10 cellular contexts compared by ENCODE assay signal in the genomic region with DNA sequence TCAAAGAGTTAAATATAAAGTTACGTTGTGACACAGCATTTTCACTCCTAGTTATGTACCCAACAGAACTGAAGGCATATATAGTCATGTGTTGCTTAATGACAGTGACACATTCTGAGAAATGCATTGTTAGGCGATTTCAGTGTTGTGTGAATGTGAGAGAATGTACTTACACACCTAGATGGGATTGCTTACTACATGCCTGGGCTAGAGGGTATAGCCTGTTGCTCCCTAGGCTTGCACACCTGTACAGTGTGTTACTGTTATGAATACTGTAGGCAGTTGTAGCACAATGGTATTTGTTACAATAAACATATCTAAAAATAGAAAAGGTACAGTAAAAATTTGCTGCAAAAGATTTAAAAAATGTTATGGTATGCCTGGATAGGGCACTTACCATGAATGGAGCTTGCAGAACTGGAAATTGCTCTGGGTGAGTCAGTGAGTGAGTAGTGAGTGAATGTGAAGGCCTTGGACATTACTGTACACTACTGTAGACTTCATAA.
DNase-seq lines count a peak whose midpoint lies in the region; ATAC-seq and TF ChIP-seq lines count a peak whose summit lies in the region.
"Had no signal": no experiment of that assay in that cellular context is flagged by ENCODE, and none has a peak within 500 bp of the region (broad histone marks: within the 10 kb centered on the region; RNA-seq: fewer than 3 reads in every experiment).

No MANE protein-coding gene starts in this region.

- no peak for TF ChIP-seq CTCF in progenitor cell of endocrine pancreas (IDR thresholded peaks at IDR 0.05; ENCODE audit: unreplicated experiment)

- peaks cover 26% of the 10 kb centered on the region for H3K4me1 Mint-ChIP-seq in dendritic cell treated with granulocyte-macrophage colony-stimulating factor and Interleukin-4, amounts not matched to agents 40 ng/mL and 50 ng/mL, for 4 days (ENCODE audit: low read depth)
- H3K4me1 Mint-ChIP-seq in progenitor cell of endocrine pancreas (ENCODE audit: low read depth): no peaks in the 10 kb centered on the region

- ATAC-seq in GM21447 (IDR thresholded peaks at IDR 0.05; ENCODE audit: unreplicated experiment): peak; percentile 89
- ATAC-seq: left cardiac atrium had no signal

- peak; percentile 52 to 53 for DNase-seq in AML-193 (lab: John Stamatoyannopoulos, UW)
- peak; percentile 75 for DNase-seq in LHCN-M2 (ENCODE audit: low read depth)
- no peak for DNase-seq in H7
- no peak for DNase-seq in progenitor cell of endocrine pancreas (ENCODE audit: low spot score, unreplicated experiment)
- no peak for DNase-seq in NCI-H526 (lab: John Stamatoyannopoulos, UW)
- no peak for DNase-seq in substantia nigra (lab: John Stamatoyannopoulos, UW)
- DNase-seq: left cardiac atrium, Right ventricle myocardium superior had no signal

- H3K27me3 Mint-ChIP-seq in dendritic cell treated with granulocyte-macrophage colony-stimulating factor and Interleukin-4, amounts not matched to agents 40 ng/mL and 50 ng/mL, for 4 days: no peaks in the 10 kb centered on the region
- H3K27me3 Mint-ChIP-seq in progenitor cell of endocrine pancreas: no peaks in the 10 kb centered on the region

- H3K27ac ChIP-seq in substantia nigra (ENCODE audit: low read depth, low read length, poor library complexity, severe bottlenecking): no peak overlapping the region

- no peak overlapping the region for H3K4me3 ChIP-seq in H7 (ENCODE audit: insufficient read depth, low read depth, low read length)

- 0 out of 2 replicates have a peak, but pooled peaks cover 1% of the 10 kb centered on the region for H3K36me3 ChIP-seq in H7 (replicated peaks; ENCODE audit: control insufficient read depth, insufficient read depth, low read length)

- H3K27me3 ChIP-seq in H7 (ENCODE audit: control insufficient read depth, insufficient read depth, low read length): no peaks in the 10 kb centered on the region

- no peak overlapping the region for H3K4me3 Mint-ChIP-seq in dendritic cell treated with granulocyte-macrophage colony-stimulating factor and Interleukin-4, amounts not matched to agents 40 ng/mL and 50 ng/mL, for 4 days
- no peak overlapping the region for H3K4me3 Mint-ChIP-seq in progenitor cell of endocrine pancreas (ENCODE audit: low read depth)

- intact Hi-C loops in dendritic cell treated with granulocyte-macrophage colony-stimulating factor and Interleukin-4, amounts not matched to agents 40 ng/mL and 50 ng/mL, for 4 days (cut with micrococcal nuclease): loop anchor here (5.0 kb wide), 1 partner anchor 122 kb away; no protein-coding TSS in a partner anchor

- no peaks in the 10 kb centered on the region for H3K9me3 Mint-ChIP-seq in dendritic cell treated with granulocyte-macrophage colony-stimulating factor and Interleukin-4, amounts not matched to agents 40 ng/mL and 50 ng/mL, for 4 days
- H3K9me3 Mint-ChIP-seq in progenitor cell of endocrine pancreas (ENCODE audit: low read depth): no peaks in the 10 kb centered on the region

- peaks cover 53% of the 10 kb centered on the region for H3K36me3 Mint-ChIP-seq in dendritic cell treated with granulocyte-macrophage colony-stimulating factor and Interleukin-4, amounts not matched to agents 40 ng/mL and 50 ng/mL, for 4 days (ENCODE audit: low read depth)
- peaks cover 6% of the 10 kb centered on the region for H3K36me3 Mint-ChIP-seq in progenitor cell of endocrine pancreas (ENCODE audit: insufficient read depth)

- peak overlapping the region; percentile 42 for H3K27ac Mint-ChIP-seq in dendritic cell treated with granulocyte-macrophage colony-stimulating factor and Interleukin-4, amounts not matched to agents 40 ng/mL and 50 ng/mL, for 4 days
- H3K27ac Mint-ChIP-seq in progenitor cell of endocrine pancreas: no peak overlapping the region

Comparison
In these comparisons a context has a peak if more than half of its experiments do, and no peak if none do; other contexts are left out.
1. DNase-seq: peak in AML-193 (2 of 2) and LHCN-M2 (single experiment); none in H7 (single experiment), progenitor cell of endocrine pancreas (single experiment), NCI-H526 (0 of 2) and substantia nigra (0 of 49).